ENCODE assay signal across 1 cellular context in the genomic region with DNA sequence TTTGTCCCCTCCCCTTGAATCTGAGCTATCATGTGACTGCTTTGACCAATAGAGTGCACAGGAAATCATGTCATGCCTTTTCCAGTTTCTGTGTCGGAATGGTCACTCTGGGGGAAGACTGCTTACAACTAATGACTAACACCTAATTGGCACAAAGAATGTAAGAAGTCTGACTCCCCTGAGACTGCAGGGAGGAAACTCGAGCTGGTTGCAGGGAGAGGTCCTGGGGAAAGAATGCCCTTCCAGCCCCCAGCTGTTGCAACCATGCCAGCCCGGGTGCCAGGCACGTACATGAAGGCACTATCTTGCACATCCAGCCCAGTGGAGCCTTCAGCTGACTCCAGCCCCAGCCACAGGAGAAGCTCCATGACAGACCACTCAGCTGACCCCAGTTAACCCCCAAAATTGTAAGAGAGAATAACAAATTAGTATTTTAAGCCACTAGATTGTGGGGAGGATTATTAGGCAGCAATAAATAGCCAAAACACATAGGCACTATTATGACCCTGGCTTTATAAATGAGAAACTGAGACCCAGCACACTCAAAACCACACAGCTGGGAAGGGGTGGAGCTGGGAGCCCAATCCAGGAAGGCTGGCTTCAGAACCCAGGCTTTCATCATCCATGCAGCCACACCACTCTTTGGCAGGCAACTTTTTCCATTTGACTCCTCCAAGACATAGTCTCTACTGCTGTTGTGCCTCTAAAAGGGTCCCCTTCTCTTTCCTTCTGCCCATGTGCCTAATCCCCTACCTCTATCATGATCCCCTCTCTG.
TF ChIP-seq lines count a peak whose summit lies in the region.

No MANE protein-coding gene starts in this region.

TF ChIP-seq in WTC11, 78 proteins besides CTCF, POLR2A, EP300 and RAD21:
- no peak for TF ChIP-seq CREB1 (CRISPR knock-in tag; IDR thresholded peaks at IDR 0.05)
- TF ChIP-seq, protein P1, sequence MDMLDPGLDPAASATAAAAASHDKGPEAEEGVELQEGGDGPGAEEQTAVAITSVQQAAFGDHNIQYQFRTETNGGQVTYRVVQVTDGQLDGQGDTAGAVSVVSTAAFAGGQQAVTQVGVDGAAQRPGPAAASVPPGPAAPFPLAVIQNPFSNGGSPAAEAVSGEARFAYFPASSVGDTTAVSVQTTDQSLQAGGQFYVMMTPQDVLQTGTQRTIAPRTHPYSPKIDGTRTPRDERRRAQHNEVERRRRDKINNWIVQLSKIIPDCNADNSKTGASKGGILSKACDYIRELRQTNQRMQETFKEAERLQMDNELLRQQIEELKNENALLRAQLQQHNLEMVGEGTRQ (CRISPR knock-in tag; IDR thresholded peaks at IDR 0.05): peak; percentile 35; the same call in 1 of the 2 replicates
